In genomic region chr19:14497347-14497921, GRCh38 we compare ENCODE assay signal across 8 cellular contexts. TPM values are rescaled to one million over a fixed set of nuclear protein-coding genes. Genes with fewer than 3 reads are reported as not detected.
DNase-seq lines count a peak whose midpoint lies in the region; ATAC-seq, FAIRE-seq and TF ChIP-seq lines count a peak whose summit lies in the region.

No MANE protein-coding gene starts in this region.

- peaks cover 14% of the 10 kb centered on the region for H3K36me3 Mint-ChIP-seq in nephron progenitor cell (ENCODE audit: low read depth)

- H3K4me3 Mint-ChIP-seq in nephron progenitor cell: no peak overlapping the region

- H3K23ac ChIP-seq in H1 (ENCODE audit: insufficient read length): no peak overlapping the region

- no peaks in the 10 kb centered on the region for H3K27me3 ChIP-seq in BLaER1 treated with 17β-estradiol and CSF1 and Interleukin-3, amounts not matched to agents 10 nM and 100 nM
- H3K27me3 ChIP-seq in KMS-11 (ENCODE audit: insufficient read depth, low read depth) (no peaks in the 10 kb centered on the region), H1 (replicated peaks in 1 of 4; ENCODE audit: control insufficient read depth in 3 of 4, extremely low read depth in 1 of 4, insufficient read depth in 3 of 4, low read length in 3 of 4) (no peaks in the 10 kb centered on the region)

- TF ChIP-seq POLR2A in H1 (IDR thresholded peaks at IDR 0.05; ENCODE audit: control extremely low read depth in 1 of 2, low read depth in 2 of 2, low read length in 2 of 2): no peak

- peak overlapping the region; percentile 82; the same call in 1 of the 2 replicates for H2AK5ac ChIP-seq in H1 (ENCODE audit: low read depth, low read length)

- peaks cover 0 to 25% (median 6%) of the 10 kb centered on the region in 11 experiments; a peak in 9 of 22 replicates for H4K20me1 ChIP-seq in BLaER1 treated with 17β-estradiol and CSF1 and Interleukin-3, amounts not matched to agents 10 nM and 100 nM
- H4K20me1 ChIP-seq in KMS-11 (ENCODE audit: insufficient read depth) (no peaks in the 10 kb centered on the region), H1 (replicated peaks in 1 of 2; ENCODE audit: control insufficient read depth in 1 of 2, insufficient read depth in 2 of 2, low read length in 2 of 2) (peaks cover 0 to 8% of the 10 kb centered on the region in 2 experiments)

- H3K79me2 ChIP-seq in KMS-11 (ENCODE audit: insufficient read depth, low read depth) (no peaks in the 10 kb centered on the region), H1 (ENCODE audit: control insufficient read depth in 1 of 2, insufficient read depth in 2 of 2, low read length in 2 of 2) (peaks cover 0 to 11% of the 10 kb centered on the region in 2 experiments; a peak in 2 of 4 replicates)

- H2BK5ac ChIP-seq in H1 (ENCODE audit: low read depth, low read length): no peak overlapping the region

- TF ChIP-seq EP300 in H1 (IDR thresholded peaks at IDR 0.05; ENCODE audit: borderline replicate concordance in 1 of 2, low read depth in 2 of 2, low read length in 2 of 2): no peak

- H3K18ac ChIP-seq in H1 (ENCODE audit: extremely low read depth, low read length): no peak overlapping the region

- peak overlapping the region; percentile 39 for H3K27ac Mint-ChIP-seq in nephron progenitor cell

- peaks cover 3% of the 10 kb centered on the region for H3K79me1 ChIP-seq in H1 (ENCODE audit: low read depth, low read length)

- peak overlapping the region; percentile 80; the same call in 1 of the 2 replicates for H2BK20ac ChIP-seq in H1 (ENCODE audit: low read length)

- no peaks in the 10 kb centered on the region for H3K9me3 ChIP-seq in BLaER1 treated with 17β-estradiol and CSF1 and Interleukin-3, amounts not matched to agents 10 nM and 100 nM (replicated peaks in 1 of 11)
- H3K9me3 ChIP-seq in H1 (ENCODE audit: insufficient read depth in 2 of 2, low read depth in 1 of 2, low read length in 1 of 2): no peaks in the 10 kb centered on the region

- peaks cover 6% of the 10 kb centered on the region for H3K27me3 Mint-ChIP-seq in nephron progenitor cell (ENCODE audit: low read depth, poor library complexity)

- peaks cover 7% of the 10 kb centered on the region; the same call in 1 of the 2 replicates for H3K23me2 ChIP-seq in H1 (ENCODE audit: low read depth, low read length)

- no peak overlapping the region for H3K9ac ChIP-seq in BLaER1 treated with 17β-estradiol and CSF1 and Interleukin-3, amounts not matched to agents 10 nM and 100 nM
- H3K9ac ChIP-seq in KMS-11 (no peak overlapping the region), H1 (replicated peaks in 1 of 4; ENCODE audit: extremely low read depth in 1 of 4, low read depth in 3 of 4, low read length in 3 of 4) (peak overlapping the region in 1 of 4 experiments; percentile 40; a peak in 1 of 7 replicates)

- ATAC-seq in GM19395 (IDR thresholded peaks at IDR 0.05; ENCODE audit: unreplicated experiment): no peak

- no peak overlapping the region for H4K5ac ChIP-seq in H1 (ENCODE audit: insufficient read length, low read depth, low read length)

- peak overlapping the region; percentile 88; the same call in 1 of the 2 replicates for H2BK15ac ChIP-seq in H1 (ENCODE audit: low read length)

- H3K4me3 ChIP-seq in BLaER1 treated with 17β-estradiol and CSF1 and Interleukin-3, amounts not matched to agents 10 nM and 100 nM: no peak overlapping the region
- H3K4me3 ChIP-seq in KMS-11 (IDR thresholded peaks at IDR 0.05; ENCODE audit: insufficient read depth, low read depth, low read length) (no peak overlapping the region), H1 (ENCODE audit: extremely low read depth in 1 of 4, insufficient read depth in 2 of 4, low read depth in 3 of 4, low read length in 4 of 4) (no peak overlapping the region)

- no peak overlapping the region for H3K27ac ChIP-seq in BLaER1 treated with 17β-estradiol and CSF1 and Interleukin-3, amounts not matched to agents 10 nM and 100 nM
- H3K27ac ChIP-seq in KMS-11 (no peak overlapping the region), H1 (ENCODE audit: low read depth, low read length) (no peak overlapping the region)

- H4K8ac ChIP-seq in H1 (ENCODE audit: extremely low read depth, insufficient read depth, low read length): peak overlapping the region; percentile 19; the same call in 1 of the 2 replicates

- peak overlapping the region; percentile 86 for H4K91ac ChIP-seq in H1 (replicated peaks; ENCODE audit: insufficient read length, low read length)

- TF ChIP-seq RAD21 in H1 (IDR thresholded peaks at IDR 0.05 in 1 of 2, conservative IDR thresholded peaks at IDR 0.05 in 1 of 2; ENCODE audit: low read depth in 2 of 2, low read length in 2 of 2): no peak

- H3K4me1 ChIP-seq in BLaER1 treated with 17β-estradiol and CSF1 and Interleukin-3, amounts not matched to agents 10 nM and 100 nM: peaks cover 8 to 35% (median 25%) of the 10 kb centered on the region in 10 experiments
- H3K4me1 ChIP-seq in KMS-11 (ENCODE audit: low read depth, poor library complexity, severe bottlenecking) (peaks cover 6% of the 10 kb centered on the region), H1 (replicated peaks in 1 of 4; ENCODE audit: control insufficient read depth in 3 of 4, insufficient read depth in 4 of 4, low read length in 3 of 4) (peaks cover 0 to 13% (median 6%) of the 10 kb centered on the region in 4 experiments; a peak in 6 of 7 replicates)

- peak overlapping the region in 8 of 11 experiments; percentile 36 to 94 (median 84); a peak in 10 of 22 replicates for H3K4me2 ChIP-seq in BLaER1 treated with 17β-estradiol and CSF1 and Interleukin-3, amounts not matched to agents 10 nM and 100 nM
- no peak overlapping the region for H3K4me2 ChIP-seq in KMS-11
- H3K4me2 ChIP-seq in H1 (ENCODE audit: insufficient read depth in 1 of 2, low read depth in 2 of 2, low read length in 2 of 2): peak overlapping the region in 1 of 2 experiments; percentile 21; a peak in 1 of 4 replicates

- H2BK120ac ChIP-seq in H1 (replicated peaks; ENCODE audit: low read depth, low read length): no peak overlapping the region

- peaks cover 0 to 7% (median 0%) of the 10 kb centered on the region in 11 experiments; a peak in 1 of 22 replicates for H3K36me3 ChIP-seq in BLaER1 treated with 17β-estradiol and CSF1 and Interleukin-3, amounts not matched to agents 10 nM and 100 nM
- H3K36me3 ChIP-seq in KMS-11 (ENCODE audit: insufficient read depth): no peaks in the 10 kb centered on the region
- H3K36me3 ChIP-seq in H1 (ENCODE audit: control insufficient read depth in 2 of 4, insufficient read depth in 4 of 4, low read length in 3 of 4): no peaks in the 10 kb centered on the region

- no peak for TF ChIP-seq CTCF in KMS-11 (conservative IDR thresholded peaks at IDR 0.05; ENCODE audit: low read depth, low read length)
- TF ChIP-seq CTCF in H1 (IDR thresholded peaks at IDR 0.05; ENCODE audit: control extremely low read depth in 1 of 3, insufficient read depth in 1 of 3, low read depth in 1 of 3, low read length in 3 of 3): no peak
- no peak for TF ChIP-seq CTCF in nephron progenitor cell (IDR thresholded peaks at IDR 0.05)
- no peak for TF ChIP-seq CTCF in GM10266 (IDR thresholded peaks at IDR 0.05; ENCODE audit: control insufficient read depth, insufficient read depth, low read depth, missing control alignments)

- no peaks in the 10 kb centered on the region for H3K9me3 Mint-ChIP-seq in nephron progenitor cell

- POLR2A ChIA-PET in H1 (lab: Charles Lee; ENCODE audit: partially characterized antibody): interaction anchor here (0.6 to 6.0 kb wide), 9 partner anchors 9 to 968 kb away, joined by 3 to 45 read pairs (median 4); partner anchors contain the start of genes DNAJB1 and PTGER1

- H3K4ac ChIP-seq in H1 (replicated peaks; ENCODE audit: insufficient read length, low read depth, low read length): no peak overlapping the region

- CTCF ChIA-PET in H1 (lab: Charles Lee; ENCODE audit: partially characterized antibody): interaction anchor here (1.1 to 3.8 kb wide), 5 partner anchors 9 to 59 kb away, joined by 3 to 24 read pairs (median 7); no protein-coding TSS in a partner anchor

- H3K56ac ChIP-seq in H1 (replicated peaks; ENCODE audit: insufficient read length, low read depth, low read length): no peak overlapping the region

- WGBS in H1 (ENCODE audit: extremely low coverage in 1 of 2, insufficient coverage in 1 of 2, insufficient read length in 1 of 2, insufficient replicate concordance in 2 of 2, low coverage in 1 of 2, low lambda C conversion rate in 2 of 2, missing lambda C conversion rate in 1 of 2), 2 experiments: 83% methylated on average over 2 of the region's 4 CpGs; no CpG with 5 or more reads in 1 of the 2 experiments

- H3K14ac ChIP-seq in H1 (ENCODE audit: insufficient read length): no peak overlapping the region

- peak overlapping the region; percentile 2 for H2BK12ac ChIP-seq in H1 (ENCODE audit: low read depth, low read length)

- FAIRE-seq in H1 (lab: Jason Lieb, UNC): no peak

- H3K4me1 Mint-ChIP-seq in nephron progenitor cell: peaks cover 33% of the 10 kb centered on the region

- DNase-seq in H1 (ENCODE audit: low read depth in 1 of 2, low spot score in 2 of 2) (no peak), nephron progenitor cell (no peak), GM10266 (ENCODE audit: extremely low spot score) (no peak), NCI-H2171 treated with DMSO at 0.1 percent for 48 hours (lab: John Stamatoyannopoulos, UW) (no peak), mesenteric fat pad (ENCODE audit: low spot score) (no peak)

- H2AFZ ChIP-seq in KMS-11 (ENCODE audit: low read depth) (peak overlapping the region; percentile 85; the same call in 1 of the 2 replicates), H1 (ENCODE audit: low read length) (peak overlapping the region; percentile 36; the same call in 1 of the 2 replicates)

RNA-seq across cellular contexts. Expression of gene GIPC1, which starts 1.5 kb away (rescaled TPM):
- total RNA-seq in H1 (2021; fragmentation: NEBNext Ultra II Directional; extraction: Animal tissue kit (Norgen Biotek cat#: 25700)): 65.6 and 68.3 TPM in 2 replicates
- 72.0 and 100 TPM in 2 replicates for polyA plus RNA-seq in H1 (2011; rRNA removed)
- polyA plus RNA-seq in H1 (2011; cell fraction: cytosol; rRNA removed): 73.9 TPM
- polyA plus RNA-seq in H1 (2011; cell fraction: nucleus; rRNA removed): 71.2 TPM
- 54.1 to 70.0 TPM (median 66.3 TPM) in 4 replicates for polyA plus RNA-seq in H1 (2012, experiment 1 of 2)
- 58.6 TPM for polyA plus RNA-seq in H1 (2012, experiment 2 of 2)
- polyA plus RNA-seq in H1 (2013, experiment 1 of 2): 52.3 TPM
- polyA plus RNA-seq in H1 (2013, experiment 2 of 2): 54.4 TPM
- 17.8 and 21.8 TPM in 2 replicates for polyA minus RNA-seq in H1 (2011; rRNA and poly(A)+ RNA removed)
- 52.3 TPM for polyA minus RNA-seq in H1 (2011; cell fraction: cytosol; rRNA and poly(A)+ RNA removed)
- 27.4 TPM for polyA minus RNA-seq in H1 (2011; cell fraction: nucleus; rRNA and poly(A)+ RNA removed)
- 75.7 TPM for total RNA-seq in mesenteric fat pad

RNA-seq across cellular contexts. Expression of gene DNAJB1, which starts 20.8 kb away (rescaled TPM):
- total RNA-seq in H1 (2021; fragmentation: NEBNext Ultra II Directional; extraction: Animal tissue kit (Norgen Biotek cat#: 25700)): 62.6 and 62.9 TPM in 2 replicates
- polyA plus RNA-seq in H1 (2011; rRNA removed): 51.7 and 64.3 TPM in 2 replicates
- polyA plus RNA-seq in H1 (2011; cell fraction: cytosol; rRNA removed): 47.3 TPM
- polyA plus RNA-seq in H1 (2011; cell fraction: nucleus; rRNA removed): 42.9 TPM
- polyA plus RNA-seq in H1 (2012, experiment 1 of 2): 50.1 to 59.1 TPM (median 56.6 TPM) in 4 replicates
- polyA plus RNA-seq in H1 (2012, experiment 2 of 2): 62.1 TPM
- polyA plus RNA-seq in H1 (2013, experiment 1 of 2): 29.4 TPM
- polyA plus RNA-seq in H1 (2013, experiment 2 of 2): 31.6 TPM
- 52.8 and 55.7 TPM in 2 replicates for polyA minus RNA-seq in H1 (2011; rRNA and poly(A)+ RNA removed)
- polyA minus RNA-seq in H1 (2011; cell fraction: cytosol; rRNA and poly(A)+ RNA removed): 23.5 TPM
- 28.5 TPM for polyA minus RNA-seq in H1 (2011; cell fraction: nucleus; rRNA and poly(A)+ RNA removed)
- total RNA-seq in mesenteric fat pad: 111 TPM

RNA-seq across cellular contexts. Expression of gene PTGER1, which starts 22.3 kb away (rescaled TPM):
- total RNA-seq in H1 (2021; fragmentation: NEBNext Ultra II Directional; extraction: Animal tissue kit (Norgen Biotek cat#: 25700)): 0.38 and 0.41 TPM in 2 replicates
- 0.20 and 0.30 TPM in 2 replicates for polyA plus RNA-seq in H1 (2011; rRNA removed)
- polyA plus RNA-seq in H1 (2011; cell fraction: cytosol; rRNA removed): 0.12 TPM
- polyA plus RNA-seq in H1 (2011; cell fraction: nucleus; rRNA removed): 0.33 TPM
- 0.17 to 0.25 TPM (median 0.19 TPM) in 3 of 4 replicates, not detected in the other for polyA plus RNA-seq in H1 (2012, experiment 1 of 2)
- polyA plus RNA-seq in H1 (2012, experiment 2 of 2): not detected
- polyA plus RNA-seq in H1 (2013, experiment 1 of 2): 0.06 TPM
- 0.15 TPM for polyA plus RNA-seq in H1 (2013, experiment 2 of 2)
- polyA minus RNA-seq in H1 (2011; rRNA and poly(A)+ RNA removed): not detected in 2 replicates
- 0.81 TPM for polyA minus RNA-seq in H1 (2011; cell fraction: cytosol; rRNA and poly(A)+ RNA removed)
- polyA minus RNA-seq in H1 (2011; cell fraction: nucleus; rRNA and poly(A)+ RNA removed): 0.90 TPM
- 0.55 TPM for total RNA-seq in mesenteric fat pad

RNA-seq across cellular contexts. Expression of gene TECR, which starts 32.0 kb away (rescaled TPM):
- 172 and 179 TPM in 2 replicates for total RNA-seq in H1 (2021; fragmentation: NEBNext Ultra II Directional; extraction: Animal tissue kit (Norgen Biotek cat#: 25700))
- 405 and 439 TPM in 2 replicates for polyA plus RNA-seq in H1 (2011; rRNA removed)
- 162 TPM for polyA plus RNA-seq in H1 (2011; cell fraction: cytosol; rRNA removed)
- polyA plus RNA-seq in H1 (2011; cell fraction: nucleus; rRNA removed): 283 TPM
- 145 to 221 TPM (median 207 TPM) in 4 replicates for polyA plus RNA-seq in H1 (2012, experiment 1 of 2)
- polyA plus RNA-seq in H1 (2012, experiment 2 of 2): 342 TPM
- 342 TPM for polyA plus RNA-seq in H1 (2013, experiment 1 of 2)
- 367 TPM for polyA plus RNA-seq in H1 (2013, experiment 2 of 2)
- 119 and 162 TPM in 2 replicates for polyA minus RNA-seq in H1 (2011; rRNA and poly(A)+ RNA removed)
- polyA minus RNA-seq in H1 (2011; cell fraction: cytosol; rRNA and poly(A)+ RNA removed): 154 TPM
- 83.2 TPM for polyA minus RNA-seq in H1 (2011; cell fraction: nucleus; rRNA and poly(A)+ RNA removed)
- 119 TPM for total RNA-seq in mesenteric fat pad
